In genomic region chr6:7725412-7725811, GRCh38 we compare ENCODE assay signal across 9 cellular contexts. TPM values are rescaled to one million over a fixed set of nuclear protein-coding genes. Genes with fewer than 3 reads are reported as not detected.
DNase-seq lines count a peak whose midpoint lies in the region; ATAC-seq, FAIRE-seq and TF ChIP-seq lines count a peak whose summit lies in the region.
"Had no signal": no experiment of that assay in that cellular context is flagged by ENCODE, and none has a peak within 500 bp of the region (broad histone marks: within the 10 kb centered on the region; RNA-seq: fewer than 3 reads in every experiment).

No MANE protein-coding gene starts in this region.

- no peak for FAIRE-seq in A549 (lab: Jason Lieb, UNC)
- no peak for FAIRE-seq in GM12892 (lab: Jason Lieb, UNC)

- no peak for DNase-seq in A549 (ENCODE audit: low read depth in 1 of 2, low spot score in 1 of 2)
- no peak for DNase-seq in MCF 10A (ENCODE audit: unreplicated experiment)
- no peak for DNase-seq in naive thymus-derived CD4-positive, alpha-beta T cell
- no peak for DNase-seq in GM12892 (ENCODE audit: insufficient read length)
- DNase-seq in NOMO-1 treated with dmso at 0.1 percent for 144 hours (lab: John Stamatoyannopoulos, UW; ENCODE audit: unreplicated experiment): no peak

- H3K27ac Mint-ChIP-seq in MCF 10A (ENCODE audit: low read depth, unreplicated experiment): no peak overlapping the region
- no peak overlapping the region for H3K27ac Mint-ChIP-seq in naive thymus-derived CD4-positive, alpha-beta T cell

- TF ChIP-seq POLR2A in A549 (IDR thresholded peaks at IDR 0.05; ENCODE audit: low read length) (no peak), GM12892 (IDR thresholded peaks at IDR 0.05; ENCODE audit: low read depth, low read length) (no peak)

- H3K4me2 ChIP-seq in A549: peak overlapping the region; percentile 85

- H3K27me3 ChIP-seq in HUES48 (ENCODE audit: control insufficient read depth, insufficient read depth, low read length): peaks cover 79% of the 10 kb centered on the region
- peaks cover 8 to 17% of the 10 kb centered on the region in 2 donors for H3K27me3 ChIP-seq in naive thymus-derived CD4-positive, alpha-beta T cell (ENCODE audit: control insufficient read depth in 2 of 2, insufficient read depth in 2 of 2, low read length in 2 of 2)

- no peak for TF ChIP-seq RAD21 in A549 (conservative IDR thresholded peaks at IDR 0.05 in 1 of 2, IDR thresholded peaks at IDR 0.05 in 1 of 2)

- peak overlapping the region; percentile 79 for H3K4me3 Mint-ChIP-seq in MCF 10A (ENCODE audit: unreplicated experiment)
- H3K4me3 Mint-ChIP-seq in naive thymus-derived CD4-positive, alpha-beta T cell: peak overlapping the region; percentile 51 to 90 (median 79)

- POLR2A ChIA-PET in A549 (lab: Yijun Ruan, JAX) (interaction anchor here (0.5 to 1.3 kb wide), 5 partner anchors 184 to 487 kb away, joined by 3 to 4 read pairs (median 3); partner anchors contain the start of gene BLOC1S5), MCF 10A (lab: Yijun Ruan, JAX) (interaction anchor here (0.6 to 2.7 kb wide), 6 partner anchors 15 to 423 kb away, joined by 3 to 9 read pairs (median 4); partner anchors contain the start of gene TXNDC5)
- POLR2A ChIA-PET in naive thymus-derived CD4-positive, alpha-beta T cell (lab: Charles Lee): no interaction called here

- no peak overlapping the region for H3K9ac ChIP-seq in HUES48 (ENCODE audit: low read depth, low read length)

- H3K36me3 ChIP-seq in HUES48 (ENCODE audit: control insufficient read depth, insufficient read depth, low read length): no peaks in the 10 kb centered on the region
- H3K36me3 ChIP-seq in naive thymus-derived CD4-positive, alpha-beta T cell (ENCODE audit: control insufficient read depth in 2 of 3, insufficient read depth in 3 of 3, low read length in 3 of 3): no peaks in the 10 kb centered on the region

- ATAC-seq in A549 (no peak), GM21367 (IDR thresholded peaks at IDR 0.05; ENCODE audit: unreplicated experiment) (no peak), HG03097 (IDR thresholded peaks at IDR 0.05; ENCODE audit: low FRiP score, unreplicated experiment) (no peak)
- ATAC-seq in naive thymus-derived CD4-positive, alpha-beta T cell: no peak

- no TSS peak for BruUV-seq in MCF 10A (replicated peaks; lab: Mats Ljungman, UMichigan)

- TF ChIP-seq EP300 in A549 (IDR thresholded peaks at IDR 0.05): no peak

- no peak overlapping the region; the same call in 2 of the 3 replicates for H3K4me3 ChIP-seq in A549
- peak overlapping the region; percentile 74 for H3K4me3 ChIP-seq in HUES48 (ENCODE audit: low read depth, low read length)
- no peak overlapping the region for H3K4me3 ChIP-seq in naive thymus-derived CD4-positive, alpha-beta T cell (ENCODE audit: low read length)

- H3K27ac ChIP-seq in A549 (no peak overlapping the region), HUES48 (ENCODE audit: low read depth, low read length) (no peak overlapping the region)
- no peak overlapping the region for H3K27ac ChIP-seq in naive thymus-derived CD4-positive, alpha-beta T cell (ENCODE audit: low read depth, low read length)
- H3K27ac ChIP-seq: HL-60 had no signal

- peaks cover 53% of the 10 kb centered on the region for H3K27me3 Mint-ChIP-seq in MCF 10A (ENCODE audit: insufficient read depth, unreplicated experiment)
- H3K27me3 Mint-ChIP-seq in naive thymus-derived CD4-positive, alpha-beta T cell: peaks cover 59 to 77% (median 62%) of the 10 kb centered on the region in 5 donors

- H3K4me1 ChIP-seq in A549: peaks cover 43% of the 10 kb centered on the region
- H3K4me1 ChIP-seq in HUES48 (ENCODE audit: control insufficient read depth, insufficient read depth, low read length): peaks cover 25% of the 10 kb centered on the region
- peaks cover 0 to 7% of the 10 kb centered on the region in 2 donors for H3K4me1 ChIP-seq in naive thymus-derived CD4-positive, alpha-beta T cell (ENCODE audit: control insufficient read depth in 2 of 2, insufficient read depth in 2 of 2, low read length in 2 of 2)

- WGBS in A549 (ENCODE audit: missing lambda C conversion rate): 36% methylated on average over 10 of the region's 10 CpGs

- H3K36me3 Mint-ChIP-seq in MCF 10A (ENCODE audit: insufficient read depth, unreplicated experiment): peaks cover 4% of the 10 kb centered on the region
- H3K36me3 Mint-ChIP-seq in naive thymus-derived CD4-positive, alpha-beta T cell: no peaks in the 10 kb centered on the region

- H3K9me3 Mint-ChIP-seq in MCF 10A (ENCODE audit: unreplicated experiment): no peaks in the 10 kb centered on the region
- no peaks in the 10 kb centered on the region for H3K9me3 Mint-ChIP-seq in naive thymus-derived CD4-positive, alpha-beta T cell

- H3K9me3 ChIP-seq in A549 (no peaks in the 10 kb centered on the region), HUES48 (ENCODE audit: control insufficient read depth, insufficient read depth, low read length) (no peaks in the 10 kb centered on the region)
- no peaks in the 10 kb centered on the region for H3K9me3 ChIP-seq in naive thymus-derived CD4-positive, alpha-beta T cell (ENCODE audit: control insufficient read depth in 2 of 3, low read length in 3 of 3)

- CTCF ChIA-PET in A549 (lab: Yijun Ruan, JAX) (interaction anchor here (0.7 to 6.3 kb wide), 7 partner anchors 9 to 414 kb away, joined by 3 to 59 read pairs (median 3); no protein-coding TSS in a partner anchor), MCF 10A (lab: Yijun Ruan, JAX) (interaction anchor here (0.7 to 2.1 kb wide), 7 partner anchors 184 to 492 kb away, joined by 3 to 8 read pairs (median 5); no protein-coding TSS in a partner anchor)
- CTCF ChIA-PET in naive thymus-derived CD4-positive, alpha-beta T cell (lab: Charles Lee): interaction anchor here (1.4 kb wide), 1 partner anchor 494 kb away, joined by 4 read pairs; no protein-coding TSS in a partner anchor

- TF ChIP-seq CTCF in A549 (IDR thresholded peaks at IDR 0.05) (no peak), MCF 10A (IDR thresholded peaks at IDR 0.05; ENCODE audit: unreplicated experiment) (no peak)

- H3K4me1 Mint-ChIP-seq in MCF 10A (ENCODE audit: insufficient read depth, unreplicated experiment): peaks cover 3% of the 10 kb centered on the region
- H3K4me1 Mint-ChIP-seq in naive thymus-derived CD4-positive, alpha-beta T cell: peaks cover 13 to 24% (median 22%) of the 10 kb centered on the region in 7 donors

- intact Hi-C loops in MCF 10A (cut with micrococcal nuclease): loop anchor here (2.0 kb wide), 1 partner anchor 61 kb away; no protein-coding TSS in a partner anchor
- intact Hi-C loops in naive thymus-derived CD4-positive, alpha-beta T cell (cut with micrococcal nuclease): loop anchor here (2.0 to 10.0 kb wide), 4 partner anchors 377 to 1721 kb away; partner anchors contain the start of genes SLC35B3 (in 2 of the 2), EEF1E1 (in 1 of the 2) and NRN1 (in 1 of the 2)

TF ChIP-seq in A549, 52 proteins besides CTCF, POLR2A, EP300 and RAD21:
- TF ChIP-seq CEBPB (IDR thresholded peaks at IDR 0.05): no peak
- no peak for TF ChIP-seq GATA3 (IDR thresholded peaks at IDR 0.05; ENCODE audit: borderline replicate concordance)
- no peak for TF ChIP-seq JUNB (IDR thresholded peaks at IDR 0.05)
- no peak for TF ChIP-seq KDM5A (IDR thresholded peaks at IDR 0.05)
- no peak for TF ChIP-seq SREBF2 (IDR thresholded peaks at IDR 0.05)
- no peak for TF ChIP-seq CBX2 (IDR thresholded peaks at IDR 0.05; ENCODE audit: borderline replicate concordance, low read depth)
- TF ChIP-seq RARB (CRISPR knock-in tag; IDR thresholded peaks at IDR 0.05): no peak
- TF ChIP-seq RFX5 (IDR thresholded peaks at IDR 0.05): no peak
- TF ChIP-seq MAFK (IDR thresholded peaks at IDR 0.05; ENCODE audit: partially characterized antibody): no peak
- no peak for TF ChIP-seq TFCP2L1 (CRISPR knock-in tag; IDR thresholded peaks at IDR 0.05)

RNA-seq across cellular contexts. Expression of gene BMP6, which starts 0.5 kb away (rescaled TPM):
- polyA plus RNA-seq in A549 (2011; rRNA removed): 23.0 and 26.5 TPM in 2 replicates
- 5.0 and 6.0 TPM in 2 replicates for polyA plus RNA-seq in A549 (2012; cell fraction: cytosol; rRNA removed)
- polyA plus RNA-seq in A549 (2012; cell fraction: nucleus; rRNA removed): 5.7 and 6.1 TPM in 2 replicates
- 3.0 to 8.4 TPM (median 4.5 TPM) in 3 replicates for polyA plus RNA-seq in A549 (2017; fragmentation: RNase III; extraction: RNeasy Plus Mini Kit Qiagen cat#74134 plus additional on column Dnase treatment)
- 21.0 and 26.3 TPM in 2 replicates for polyA minus RNA-seq in A549 (2011; rRNA and poly(A)+ RNA removed)
- 0.12 and 0.56 TPM in 2 replicates for total RNA-seq in MCF 10A (2022)
- total RNA-seq in naive thymus-derived CD4-positive, alpha-beta T cell: under 1 TPM in 2 of 5 experiments, not detected in 3; 0.37 to 0.56 TPM
- polyA plus RNA-seq in naive thymus-derived CD4-positive, alpha-beta T cell: under 1 TPM in 1 of 2 donors, not detected in 1; 0.07 TPM
- 0.21 TPM for polyA plus RNA-seq in GM12892 (2012; ENCODE audit: missing spikeins)
